Comparison of ENCODE assay signal across 8 cellular contexts in the genomic region with DNA sequence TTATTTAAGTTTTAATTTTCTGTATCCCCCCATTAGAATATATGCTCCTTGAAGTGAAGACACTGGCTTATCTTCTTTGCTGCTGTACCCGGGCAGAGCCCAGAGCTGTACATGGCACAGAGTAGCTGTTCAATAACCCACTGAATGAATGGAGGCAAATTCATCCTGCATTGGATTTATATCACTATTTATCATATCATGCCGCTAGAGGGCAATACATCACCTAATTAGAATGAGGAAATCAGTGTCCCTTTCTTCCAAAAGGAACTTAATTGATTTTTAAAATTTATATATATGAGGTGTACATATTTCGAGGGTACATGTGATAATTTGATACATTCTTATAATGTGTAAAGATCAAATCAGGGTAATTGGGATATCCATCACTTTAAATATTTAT.
A peak's percentile ranks its signal among the peaks of the same experiment; 100 is the strongest.
DNase-seq lines count a peak whose midpoint lies in the region; ATAC-seq and TF ChIP-seq lines count a peak whose summit lies in the region.

No MANE protein-coding gene starts in this region.

- peak; percentile 57 for TF ChIP-seq CTCF in choroid plexus epithelial cell (conservative IDR thresholded peaks at IDR 0.05; ENCODE audit: low read depth, low read length)
- peak; percentile 20 for TF ChIP-seq CTCF in mucosa of descending colon (IDR thresholded peaks at IDR 0.05)

- no peaks in the 10 kb centered on the region for H3K4me1 ChIP-seq in mucosa of descending colon (ENCODE audit: low read depth)

- intact Hi-C loops in mucosa of descending colon (cut with DNase I, micrococcal nuclease): loop anchor here (10.0 kb wide), 2 partner anchors 694 to 824 kb away; no protein-coding TSS in a partner anchor

- no peaks in the 10 kb centered on the region for H3K36me3 ChIP-seq in mucosa of descending colon (ENCODE audit: low read depth)

- DNase-seq in AG08395 (ENCODE audit: low spot score) (peak; percentile 27), H4 (ENCODE audit: low spot score) (peak; percentile 33), NCI-H69 (lab: John Stamatoyannopoulos, UW) (peak; percentile 80), choroid plexus epithelial cell (ENCODE audit: low read depth) (peak; percentile 66), mucosa of descending colon (peak in 1 of 3 donors; percentile 5), hippocampal formation (lab: John Stamatoyannopoulos, UW) (no peak), NK-92 (lab: John Stamatoyannopoulos, UW; ENCODE audit: unreplicated experiment) (no peak)
- no peak for DNase-seq in effector CD4-positive, alpha-beta T cell

- ATAC-seq in mucosa of descending colon: peak; percentile 60

- H3K9me3 ChIP-seq in mucosa of descending colon: no peaks in the 10 kb centered on the region

- H3K4me3 ChIP-seq in choroid plexus epithelial cell (ENCODE audit: low read depth, low read length) (no peak overlapping the region), mucosa of descending colon (no peak overlapping the region)

Comparison
In these comparisons a context has a peak if more than half of its experiments do, and no peak if none do; other contexts are left out.
1. DNase-seq: peak in AG08395 (single experiment), H4 (single experiment), NCI-H69 (single experiment) and choroid plexus epithelial cell (single experiment); none in hippocampal formation (0 of 2), NK-92 (single experiment) and effector CD4-positive, alpha-beta T cell (single experiment).